Comparison of ENCODE assay signal across 1 cellular context in genomic region chr6:89690944-89691324, GRCh38.
TF ChIP-seq lines count a peak whose summit lies in the region.

No MANE protein-coding gene starts in this region.

TF ChIP-seq in WTC11, 78 proteins besides CTCF, POLR2A, EP300 and RAD21 (continued from another document):
- no peak for TF ChIP-seq PREB (CRISPR knock-in tag; IDR thresholded peaks at IDR 0.05; ENCODE audit: borderline replicate concordance)
